ENCODE assay signal across 13 cellular contexts in the genomic region with DNA sequence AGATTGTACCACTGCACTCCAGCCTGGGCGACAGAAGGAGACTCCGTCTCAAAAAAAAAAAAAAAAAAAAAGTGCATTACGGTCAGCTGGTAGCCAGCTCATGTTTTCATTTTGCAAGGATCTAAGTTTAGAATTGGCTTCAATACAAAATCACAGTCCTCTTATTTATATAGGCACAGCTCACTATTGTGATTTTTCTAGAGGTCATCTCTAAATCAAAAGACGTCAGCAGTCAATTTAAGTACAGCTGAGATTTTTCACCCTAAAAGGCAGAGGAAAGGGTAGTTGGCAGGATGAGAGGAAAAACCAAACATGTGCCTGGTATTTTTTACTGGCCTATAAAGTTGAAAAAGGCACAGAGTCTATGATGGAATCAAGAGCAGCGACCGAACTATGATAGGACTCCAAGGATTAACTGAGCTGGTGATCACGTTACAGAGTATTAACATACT. TPM values are rescaled to one million over a fixed set of nuclear protein-coding genes. Genes with fewer than 3 reads are reported as not detected.
DNase-seq lines count a peak whose midpoint lies in the region; ATAC-seq, FAIRE-seq and TF ChIP-seq lines count a peak whose summit lies in the region.
"Had no signal": no experiment of that assay in that cellular context is flagged by ENCODE, and none has a peak within 500 bp of the region (broad histone marks: within the 10 kb centered on the region; RNA-seq: fewer than 3 reads in every experiment).

No MANE protein-coding gene starts in this region.

- H3K4me1 Mint-ChIP-seq in nephron progenitor cell, result no peaks in the 10 kb centered on the region

- CTCF ChIA-PET in HEK293 (lab: Yijun Ruan, JAX), result no interaction called here

- H3K4me1 ChIP-seq in HEK293 (ENCODE audit: control insufficient read depth, insufficient read depth, low read length) (peaks cover 7% of the 10 kb centered on the region), ascending aorta (no peaks in the 10 kb centered on the region), heart right ventricle (peaks cover 0 to 26% (median 12%) of the 10 kb centered on the region in 9 donors)
- H3K4me1 ChIP-seq: Peyer's patch had no signal

- POLR2A ChIA-PET in HEK293 (lab: Yijun Ruan, JAX), result interaction anchor here (0.7 kb wide), 1 partner anchor 30 kb away, joined by 3 read pairs; no protein-coding TSS in a partner anchor

- H3K9me3 Mint-ChIP-seq in nephron progenitor cell, result no peaks in the 10 kb centered on the region

- H3K4me3 ChIP-seq in HEK293 (ENCODE audit: low read depth, low read length) (no peak overlapping the region), ascending aorta (no peak overlapping the region), heart right ventricle (peak overlapping the region in 5 of 10 donors; percentile 3 to 31 (median 24))
- H3K4me3 ChIP-seq: Peyer's patch had no signal

- no peaks in the 10 kb centered on the region for H3K9me3 ChIP-seq in HEK293 (ENCODE audit: control insufficient read depth, insufficient read depth, low read depth, low read length)
- peaks cover 7 to 27% of the 10 kb centered on the region in 2 donors for H3K9me3 ChIP-seq in ascending aorta
- H3K9me3 ChIP-seq in heart right ventricle, result no peaks in the 10 kb centered on the region
- H3K9me3 ChIP-seq: Peyer's patch had no signal

- DNase-seq in ascending aorta (ENCODE audit: low spot score in 2 of 2) (no peak), heart right ventricle (peak in 1 of 2 donors; percentile 14), smooth muscle cell of the brain vasculature (ENCODE audit: low read depth, low spot score) (peak; percentile 54), D341Med (ENCODE audit: low spot score) (no peak), nephron progenitor cell (no peak), COLO829 (ENCODE audit: low spot score) (no peak), D721Med (ENCODE audit: insufficient read length, low spot score) (no peak)
- DNase-seq: islet precursor cell, NCI-H1105 treated with DMSO at 0.1 percent for 48 hours, nucleus accumbens, Peyer's patch had no signal

- intact Hi-C loops in ascending aorta (cut with DNase I), result loop anchor here (2.0 kb wide), 3 partner anchors 43 to 81 kb away; partner anchors contain the start of genes SPATA4 and SPCS3
- intact Hi-C loops in heart right ventricle (cut with DNase I), result loop anchor here in 3 of 10 donors (2.0 to 5.0 kb wide), 3 partner anchors 34 to 43 kb away; partner anchors contain the start of gene SPATA4 (in 2 of the 3)

- WGBS in heart right ventricle, 2 donors, result 7 to 24% methylated on average over 7 of the region's 7 CpGs

- H3K36me3 Mint-ChIP-seq in nephron progenitor cell (ENCODE audit: low read depth), result no peaks in the 10 kb centered on the region

- H3K27me3 Mint-ChIP-seq in nephron progenitor cell (ENCODE audit: low read depth, poor library complexity), result no peaks in the 10 kb centered on the region

- H3K4me3 Mint-ChIP-seq in nephron progenitor cell, result no peak overlapping the region

- no peak for FAIRE-seq in D721Med (lab: Jason Lieb, UNC)
- FAIRE-seq: GM19239 had no signal

- ATAC-seq in heart right ventricle, result peak; percentile 74 to 95 (median 85)

- H3K27ac ChIP-seq in HEK293 (ENCODE audit: extremely low read depth, low read depth, low read length) (no peak overlapping the region), ascending aorta (peak overlapping the region; percentile 78 to 85), heart right ventricle (peak overlapping the region; percentile 63 to 92 (median 84))

- H3K27ac Mint-ChIP-seq in nephron progenitor cell, result no peak overlapping the region

- H3K36me3 ChIP-seq in HEK293 (ENCODE audit: control insufficient read depth in 2 of 2, insufficient read depth in 1 of 2, low read length in 2 of 2) (no peaks in the 10 kb centered on the region), ascending aorta (no peaks in the 10 kb centered on the region), heart right ventricle (no peaks in the 10 kb centered on the region)
- H3K36me3 ChIP-seq: Peyer's patch had no signal

- TF ChIP-seq CTCF in HEK293 (tag by site-specific recombination; IDR thresholded peaks at IDR 0.05) (no peak), ascending aorta (IDR thresholded peaks at IDR 0.05) (no peak), heart right ventricle (IDR thresholded peaks at IDR 0.05) (no peak), nephron progenitor cell (IDR thresholded peaks at IDR 0.05) (no peak), D721Med (IDR thresholded peaks at IDR 0.05; ENCODE audit: insufficient read depth, missing control alignments) (no peak)

- no peaks in the 10 kb centered on the region for H3K27me3 ChIP-seq in ascending aorta
- H3K27me3 ChIP-seq in heart right ventricle, result no peaks in the 10 kb centered on the region
- H3K27me3 ChIP-seq: Peyer's patch had no signal

TF ChIP-seq in HEK293, 187 proteins besides CTCF, POLR2A, EP300 and RAD21 (continues in another document):
- TF ChIP-seq ZBTB17 (tag by site-specific recombination; IDR thresholded peaks at IDR 0.05), result 0 out of 2 replicates have a peak, but pooled peaks have one; percentile 14
- peak; percentile 44 for TF ChIP-seq PRDM10 (tag by site-specific recombination; IDR thresholded peaks at IDR 0.05)
- no peak for TF ChIP-seq ZNF157 (tag by site-specific recombination; IDR thresholded peaks at IDR 0.05)
- TF ChIP-seq ZNF449 (tag by site-specific recombination; IDR thresholded peaks at IDR 0.05), result no peak
- TF ChIP-seq, protein P1, sequence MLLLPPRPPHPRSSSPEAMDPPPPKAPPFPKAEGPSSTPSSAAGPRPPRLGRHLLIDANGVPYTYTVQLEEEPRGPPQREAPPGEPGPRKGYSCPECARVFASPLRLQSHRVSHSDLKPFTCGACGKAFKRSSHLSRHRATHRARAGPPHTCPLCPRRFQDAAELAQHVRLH (tag by site-specific recombination; IDR thresholded peaks at IDR 0.05), result peak; percentile 45
- TF ChIP-seq ZNF768 (tag by site-specific recombination; IDR thresholded peaks at IDR 0.05), result no peak
- no peak for TF ChIP-seq ZNF169 (tag by site-specific recombination; IDR thresholded peaks at IDR 0.05)
- TF ChIP-seq ZNF335 (tag by site-specific recombination; conservative IDR thresholded peaks at IDR 0.05), result 0 out of 2 replicates have a peak, but pooled peaks have one; percentile 12
- TF ChIP-seq ZEB2 (tag by site-specific recombination; IDR thresholded peaks at IDR 0.05), result 0 out of 2 replicates have a peak, but pooled peaks have one; percentile 17
- no peak for TF ChIP-seq YY1 (tag by site-specific recombination; IDR thresholded peaks at IDR 0.05)
- TF ChIP-seq ZNF221 (tag by site-specific recombination; IDR thresholded peaks at IDR 0.05; ENCODE audit: borderline replicate concordance), result no peak
- no peak for TF ChIP-seq ZNF776 (tag by site-specific recombination; IDR thresholded peaks at IDR 0.05; ENCODE audit: borderline replicate concordance)
- TF ChIP-seq ZNF843 (tag by site-specific recombination; IDR thresholded peaks at IDR 0.05), result peak; percentile 74
- TF ChIP-seq ZSCAN30 (tag by site-specific recombination; IDR thresholded peaks at IDR 0.05), result peak; percentile 67
- TF ChIP-seq OVOL3 (tag by site-specific recombination; IDR thresholded peaks at IDR 0.05), result 0 out of 2 replicates have a peak, but pooled peaks have one; percentile 49
- TF ChIP-seq ZNF146 (tag by site-specific recombination; IDR thresholded peaks at IDR 0.05), result no peak

RNA-seq across cellular contexts. Expression of gene ASB5, which starts 30.8 kb away (rescaled TPM):
- not detected for total RNA-seq in ascending aorta
- 1 to 10 TPM; 2.1 to 6.5 (median 4.0) TPM for total RNA-seq in heart right ventricle
- polyA plus RNA-seq in heart right ventricle, result 1 to 10 TPM in 1 of 2 donors, under 1 TPM in 1; 0.95 to 1.2 TPM
- total RNA-seq: Peyer's patch had no signal

RNA-seq across cellular contexts. Expression of gene SPATA4, which starts 42.8 kb away (rescaled TPM):
- not detected for total RNA-seq in ascending aorta
- total RNA-seq in heart right ventricle, result under 1 TPM in 9 of 10 donors, not detected in 1; 0.25 to 0.99 (median 0.49) TPM
- under 1 TPM; 0.16 to 0.37 TPM for polyA plus RNA-seq in heart right ventricle
- total RNA-seq: Peyer's patch had no signal
